In the genomic region with DNA sequence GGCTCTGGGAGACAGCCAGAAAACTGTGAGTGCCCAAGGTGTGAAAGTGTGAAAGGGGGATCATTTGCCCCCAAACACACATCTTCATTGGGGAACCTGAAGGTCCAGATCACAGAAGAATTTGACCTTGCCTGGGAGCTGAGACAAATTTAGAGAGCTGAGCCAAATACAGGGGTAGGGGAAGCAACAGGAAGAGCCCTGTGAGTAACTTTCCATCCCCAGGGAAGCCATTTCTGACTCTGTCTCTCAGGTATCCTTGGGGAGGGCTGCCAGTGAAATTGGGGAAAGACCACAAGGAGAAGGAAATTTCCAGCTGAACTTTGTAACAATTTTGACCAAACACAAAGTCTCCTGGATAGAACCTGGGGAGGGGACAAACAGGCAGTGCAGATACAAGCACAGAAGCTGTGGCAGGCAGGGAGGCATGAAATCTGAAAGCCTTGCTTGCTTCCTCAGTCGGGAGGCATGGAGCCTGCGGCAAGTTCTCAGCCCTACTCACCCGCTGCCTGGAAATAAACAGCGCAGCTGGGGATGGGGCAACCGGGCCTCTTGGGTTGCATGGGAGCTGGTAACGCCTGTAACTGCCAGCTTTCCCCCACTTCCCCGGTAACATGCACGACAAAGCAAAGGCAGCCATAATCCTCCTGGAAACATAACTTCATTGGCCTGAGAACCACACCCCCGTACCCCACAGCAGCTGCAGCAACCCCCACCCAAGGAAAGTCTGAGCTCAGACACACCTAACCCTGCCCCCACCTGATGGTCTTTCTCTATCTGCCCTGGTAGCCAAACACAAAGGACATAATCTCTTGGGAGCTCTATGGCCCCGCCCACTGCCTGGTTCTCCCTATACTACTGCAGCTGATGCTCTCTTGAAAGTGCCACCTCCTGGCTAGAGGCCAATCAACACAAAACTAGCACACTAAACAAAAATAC, we compare ENCODE assay signal across 15 cellular contexts. TPM values are rescaled to one million over a fixed set of nuclear protein-coding genes. Genes with fewer than 3 reads are reported as not detected.
A peak's percentile ranks its signal among the peaks of the same experiment; 100 is the strongest.
DNase-seq lines count a peak whose midpoint lies in the region; ATAC-seq, FAIRE-seq and TF ChIP-seq lines count a peak whose summit lies in the region.
"Had no signal": no experiment of that assay in that cellular context is flagged by ENCODE, and none has a peak within 500 bp of the region (broad histone marks: within the 10 kb centered on the region; RNA-seq: fewer than 3 reads in every experiment).

No MANE protein-coding gene starts in this region.

- peak overlapping the region; percentile 44; the same call in 1 of the 2 replicates for H3K18ac ChIP-seq in H1 (ENCODE audit: extremely low read depth, low read length)

- H2BK20ac ChIP-seq in H1 (ENCODE audit: low read length), result no peak overlapping the region

- no peak for FAIRE-seq in H1 (lab: Jason Lieb, UNC)
- FAIRE-seq: kidney had no signal

- H3K4ac ChIP-seq in H1 (replicated peaks; ENCODE audit: insufficient read length, low read depth, low read length), result no peak overlapping the region

- CTCF ChIA-PET in H1 (lab: Charles Lee; ENCODE audit: partially characterized antibody), result interaction anchor here (0.6 to 2.1 kb wide), 9 partner anchors 13 to 104 kb away, joined by 3 to 8 read pairs (median 5); no protein-coding TSS in a partner anchor

- no peak overlapping the region for H2AK5ac ChIP-seq in H1 (ENCODE audit: low read depth, low read length)

- TF ChIP-seq CTCF in H1 (IDR thresholded peaks at IDR 0.05; ENCODE audit: control extremely low read depth in 1 of 3, insufficient read depth in 1 of 3, low read depth in 1 of 3, low read length in 3 of 3) (no peak), psoas muscle (IDR thresholded peaks at IDR 0.05) (no peak)

- H3K23me2 ChIP-seq in H1 (ENCODE audit: low read depth, low read length), result no peaks in the 10 kb centered on the region

- TF ChIP-seq EP300 in H1 (IDR thresholded peaks at IDR 0.05; ENCODE audit: borderline replicate concordance in 1 of 2, low read depth in 2 of 2, low read length in 2 of 2), result no peak

- H3K27me3 Mint-ChIP-seq in activated T-cell treated with anti-CD3 and anti-CD28 coated beads, Interleukin-2, amount 50 U/mL, for 72 hours (ENCODE audit: low read depth), result no peaks in the 10 kb centered on the region
- no peaks in the 10 kb centered on the region for H3K27me3 Mint-ChIP-seq in activated T-cell treated with anti-CD3 and anti-CD28 coated beads, Interleukin-2, amount 50 U/mL, for 4 hours (ENCODE audit: low read depth)
- no peaks in the 10 kb centered on the region for H3K27me3 Mint-ChIP-seq in stimulated activated memory B cell treated with anti-CD40 and anti-IgM and Interleukin-4, amounts not matched to agents 10 μg/mL and 1 μg/mL and 100 μg/mL, for 72 hours
- H3K27me3 Mint-ChIP-seq: activated naive CD8-positive, alpha-beta T cell treated with anti-CD3 and anti-CD28 coated beads, Interleukin-2, amount 10 ng/mL, durations not matched to agents 7 days and 5 days had no signal

- 0 out of 2 replicates have a peak, but pooled peaks cover 3% of the 10 kb centered on the region for H3K79me1 ChIP-seq in H1 (ENCODE audit: low read depth, low read length)

- peak overlapping the region; percentile 25 for H3K27ac Mint-ChIP-seq in activated T-cell treated with anti-CD3 and anti-CD28 coated beads, Interleukin-2, amount 50 U/mL, for 72 hours
- no peak overlapping the region for H3K27ac Mint-ChIP-seq in stimulated activated memory B cell treated with anti-CD40 and anti-IgM and Interleukin-4, amounts not matched to agents 10 μg/mL and 1 μg/mL and 100 μg/mL, for 72 hours
- H3K27ac Mint-ChIP-seq: activated naive CD8-positive, alpha-beta T cell treated with anti-CD3 and anti-CD28 coated beads, Interleukin-2, amount 10 ng/mL, durations not matched to agents 7 days and 5 days; natural killer cell had no signal

- H2BK120ac ChIP-seq in H1 (replicated peaks; ENCODE audit: low read depth, low read length), result no peak overlapping the region

- no peak overlapping the region for H2AFZ ChIP-seq in H1 (ENCODE audit: low read length)

- H3K9me3 ChIP-seq in H1 (ENCODE audit: insufficient read depth in 2 of 2, low read depth in 1 of 2, low read length in 1 of 2) (no peaks in the 10 kb centered on the region), psoas muscle (peaks cover 52% of the 10 kb centered on the region)

- TF ChIP-seq POLR2A in H1 (IDR thresholded peaks at IDR 0.05; ENCODE audit: control extremely low read depth in 1 of 2, low read depth in 2 of 2, low read length in 2 of 2), result no peak

- POLR2A ChIA-PET in H1 (lab: Charles Lee; ENCODE audit: partially characterized antibody), result interaction anchor here (0.6 to 2.2 kb wide), 4 partner anchors 12 to 88 kb away, joined by 3 to 7 read pairs (median 4); a partner anchor contains a TSS

- H3K4me2 ChIP-seq in H1 (ENCODE audit: insufficient read depth in 1 of 2, low read depth in 2 of 2, low read length in 2 of 2), result peak overlapping the region; percentile 8 to 36; a peak in 2 of 4 replicates

- H2BK15ac ChIP-seq in H1 (ENCODE audit: low read length), result 0 out of 2 replicates have a peak overlapping the region, but pooled peaks have one; percentile 21

- no peak overlapping the region for H3K23ac ChIP-seq in H1 (ENCODE audit: insufficient read length)

- H3K4me3 Mint-ChIP-seq in activated T-cell treated with anti-CD3 and anti-CD28 coated beads, Interleukin-2, amount 50 U/mL, for 72 hours, result no peak overlapping the region
- no peak overlapping the region for H3K4me3 Mint-ChIP-seq in activated T-cell treated with anti-CD3 and anti-CD28 coated beads, Interleukin-2, amount 50 U/mL, for 4 hours
- H3K4me3 Mint-ChIP-seq in stimulated activated memory B cell treated with anti-CD40 and anti-IgM and Interleukin-4, amounts not matched to agents 10 μg/mL and 1 μg/mL and 100 μg/mL, for 72 hours, result no peak overlapping the region
- H3K4me3 Mint-ChIP-seq: activated naive CD8-positive, alpha-beta T cell treated with anti-CD3 and anti-CD28 coated beads, Interleukin-2, amount 10 ng/mL, durations not matched to agents 7 days and 5 days; natural killer cell had no signal

- no peak overlapping the region for H4K91ac ChIP-seq in H1 (replicated peaks; ENCODE audit: insufficient read length, low read length)

- DNase-seq in activated T-cell treated with anti-CD3 and anti-CD28 coated beads, Interleukin-2, amount 50 U/mL, for 72 hours, result no peak
- DNase-seq in activated T-cell treated with anti-CD3 and anti-CD28 coated beads, Interleukin-2, amount 50 U/mL, for 4 hours, result no peak
- peak; percentile 93 for DNase-seq in NCI-H345 (lab: John Stamatoyannopoulos, UW)
- no peak for DNase-seq in H1 (ENCODE audit: low read depth in 1 of 2, low spot score in 2 of 2)
- no peak for DNase-seq in psoas muscle
- DNase-seq in UCSD-AML1 (lab: John Stamatoyannopoulos, UW; ENCODE audit: unreplicated experiment), result no peak
- DNase-seq in GM19238 (ENCODE audit: insufficient read length, low spot score), result no peak
- DNase-seq: activated naive CD8-positive, alpha-beta T cell treated with anti-CD3 and anti-CD28 coated beads, Interleukin-2, amount 10 ng/mL, durations not matched to agents 7 days and 5 days; kidney; MG63; natural killer cell; spleen had no signal

- H3K9me3 Mint-ChIP-seq in activated T-cell treated with anti-CD3 and anti-CD28 coated beads, Interleukin-2, amount 50 U/mL, for 72 hours, result peaks cover 14 to 18% of the 10 kb centered on the region in 2 donors
- H3K9me3 Mint-ChIP-seq in activated T-cell treated with anti-CD3 and anti-CD28 coated beads, Interleukin-2, amount 50 U/mL, for 4 hours, result peaks cover 33% of the 10 kb centered on the region
- peaks cover 31% of the 10 kb centered on the region for H3K9me3 Mint-ChIP-seq in stimulated activated memory B cell treated with anti-CD40 and anti-IgM and Interleukin-4, amounts not matched to agents 10 μg/mL and 1 μg/mL and 100 μg/mL, for 72 hours

- no peaks in the 10 kb centered on the region for H3K36me3 ChIP-seq in H1 (ENCODE audit: control insufficient read depth in 2 of 4, insufficient read depth in 4 of 4, low read length in 3 of 4)
- peaks cover 2 to 61% of the 10 kb centered on the region in 2 donors for H3K36me3 ChIP-seq in psoas muscle (ENCODE audit: insufficient read depth in 1 of 2, low read depth in 1 of 2)

- no peak for TF ChIP-seq RAD21 in H1 (IDR thresholded peaks at IDR 0.05 in 1 of 2, conservative IDR thresholded peaks at IDR 0.05 in 1 of 2; ENCODE audit: low read depth in 2 of 2, low read length in 2 of 2)

- H3K4me1 Mint-ChIP-seq in activated T-cell treated with anti-CD3 and anti-CD28 coated beads, Interleukin-2, amount 50 U/mL, for 72 hours (ENCODE audit: low read depth), result peaks cover 19% of the 10 kb centered on the region
- peaks cover 12% of the 10 kb centered on the region for H3K4me1 Mint-ChIP-seq in activated T-cell treated with anti-CD3 and anti-CD28 coated beads, Interleukin-2, amount 50 U/mL, for 4 hours (ENCODE audit: low read depth)
- H3K4me1 Mint-ChIP-seq in stimulated activated memory B cell treated with anti-CD40 and anti-IgM and Interleukin-4, amounts not matched to agents 10 μg/mL and 1 μg/mL and 100 μg/mL, for 72 hours, result peaks cover 48% of the 10 kb centered on the region

- peak overlapping the region; percentile 47; the same call in 1 of the 2 replicates for H3K27ac ChIP-seq in H1 (ENCODE audit: low read depth, low read length)
- no peak overlapping the region for H3K27ac ChIP-seq in psoas muscle
- H3K27ac ChIP-seq: spleen had no signal

- H3K27me3 ChIP-seq in H1 (replicated peaks in 1 of 4; ENCODE audit: control insufficient read depth in 3 of 4, extremely low read depth in 1 of 4, insufficient read depth in 3 of 4, low read length in 3 of 4) (no peaks in the 10 kb centered on the region), psoas muscle (ENCODE audit: insufficient read depth in 3 of 3, low read length in 2 of 3) (no peaks in the 10 kb centered on the region)
- H3K27me3 ChIP-seq: MG63, spleen had no signal

- no peak overlapping the region for H4K8ac ChIP-seq in H1 (ENCODE audit: extremely low read depth, insufficient read depth, low read length)

- H2BK12ac ChIP-seq in H1 (ENCODE audit: low read depth, low read length), result 0 out of 2 replicates have a peak overlapping the region, but pooled peaks have one; percentile 27

- no peak overlapping the region; a peak in 1 of 8 replicates for H3K4me3 ChIP-seq in H1 (ENCODE audit: extremely low read depth in 1 of 4, insufficient read depth in 2 of 4, low read depth in 3 of 4, low read length in 4 of 4)
- no peak overlapping the region for H3K4me3 ChIP-seq in psoas muscle
- H3K4me3 ChIP-seq: MG63, spleen had no signal

- intact Hi-C loops in psoas muscle (cut with DNase I), result no loop called here

- H4K5ac ChIP-seq in H1 (ENCODE audit: insufficient read length, low read depth, low read length), result no peak overlapping the region

- no peak overlapping the region; the same call in 1 of the 2 replicates for H2BK5ac ChIP-seq in H1 (ENCODE audit: low read depth, low read length)

- 86% methylated on average over 10 of the region's 10 CpGs; no CpG with 5 or more reads in 1 of the 2 experiments for WGBS in H1 (ENCODE audit: extremely low coverage in 1 of 2, insufficient coverage in 1 of 2, insufficient read length in 1 of 2, insufficient replicate concordance in 2 of 2, low coverage in 1 of 2, low lambda C conversion rate in 2 of 2, missing lambda C conversion rate in 1 of 2), 2 experiments
- 77 to 88% (median 82%) methylated on average over 10 of the region's 10 CpGs for WGBS in psoas muscle, 3 donors

- peaks cover 0 to 69% of the 10 kb centered on the region in 2 experiments; a peak in 2 of 4 replicates for H3K79me2 ChIP-seq in H1 (ENCODE audit: control insufficient read depth in 1 of 2, insufficient read depth in 2 of 2, low read length in 2 of 2)

- H3K36me3 Mint-ChIP-seq in activated T-cell treated with anti-CD3 and anti-CD28 coated beads, Interleukin-2, amount 50 U/mL, for 72 hours (ENCODE audit: insufficient read depth in 2 of 2), result peaks cover 20 to 27% of the 10 kb centered on the region in 2 donors
- peaks cover 37% of the 10 kb centered on the region for H3K36me3 Mint-ChIP-seq in activated T-cell treated with anti-CD3 and anti-CD28 coated beads, Interleukin-2, amount 50 U/mL, for 4 hours (ENCODE audit: insufficient read depth)
- peaks cover 68% of the 10 kb centered on the region for H3K36me3 Mint-ChIP-seq in stimulated activated memory B cell treated with anti-CD40 and anti-IgM and Interleukin-4, amounts not matched to agents 10 μg/mL and 1 μg/mL and 100 μg/mL, for 72 hours

- H3K4me1 ChIP-seq in H1 (replicated peaks in 1 of 4; ENCODE audit: control insufficient read depth in 3 of 4, insufficient read depth in 4 of 4, low read length in 3 of 4) (peaks cover 0 to 11% (median 3%) of the 10 kb centered on the region in 4 experiments; a peak in 3 of 7 replicates), psoas muscle (no peaks in the 10 kb centered on the region)

- no peak for ATAC-seq in activated T-cell treated with anti-CD3 and anti-CD28 coated beads, Interleukin-2, amount 50 U/mL, for 72 hours (replicated peaks in 1 of 2)
- no peak for ATAC-seq in activated T-cell treated with anti-CD3 and anti-CD28 coated beads, Interleukin-2, amount 50 U/mL, for 4 hours
- ATAC-seq in psoas muscle, result peak in 3 of 4 donors; percentile 24 to 34 (median 25)
- no peak for ATAC-seq in stimulated activated memory B cell treated with anti-CD40 and anti-IgM and Interleukin-4, amounts not matched to agents 10 μg/mL and 1 μg/mL and 100 μg/mL, for 72 hours
- ATAC-seq: natural killer cell had no signal

- no peak overlapping the region for H3K56ac ChIP-seq in H1 (replicated peaks; ENCODE audit: insufficient read length, low read depth, low read length)

- peak overlapping the region in 2 of 4 experiments; percentile 21 to 25; a peak in 1 of 7 replicates for H3K9ac ChIP-seq in H1 (replicated peaks in 1 of 4; ENCODE audit: extremely low read depth in 1 of 4, low read depth in 3 of 4, low read length in 3 of 4)

- no peak overlapping the region for H3K14ac ChIP-seq in H1 (ENCODE audit: insufficient read length)

- H4K20me1 ChIP-seq in H1 (replicated peaks in 1 of 2; ENCODE audit: control insufficient read depth in 1 of 2, insufficient read depth in 2 of 2, low read length in 2 of 2), result peaks cover 0 to 4% of the 10 kb centered on the region in 2 experiments

RNA-seq across cellular contexts. Expression of a gene that starts 31.4 kb away (rescaled TPM):
- 10 to 100 TPM; 46.8 to 48.1 TPM for total RNA-seq in activated T-cell treated with anti-CD3 and anti-CD28 coated beads, Interleukin-2, amount 50 U/mL, for 72 hours
- total RNA-seq in activated T-cell treated with anti-CD3 and anti-CD28 coated beads, Interleukin-2, amount 50 U/mL, for 4 hours, result 10 to 100 TPM; 32.7 to 37.8 (median 37.4) TPM
- 28.9 and 33.6 TPM in 2 replicates for total RNA-seq in H1 (2021; fragmentation: NEBNext Ultra II Directional; extraction: Animal tissue kit (Norgen Biotek cat#: 25700))
- polyA plus RNA-seq in H1 (2011; rRNA removed), result 5.9 and 10.9 TPM in 2 replicates
- 19.3 TPM for polyA plus RNA-seq in H1 (2011; cell fraction: cytosol; rRNA removed)
- polyA plus RNA-seq in H1 (2011; cell fraction: nucleus; rRNA removed), result 6.2 TPM
- 22.1 to 33.2 TPM (median 24.8 TPM) in 4 replicates for polyA plus RNA-seq in H1 (2012, experiment 1 of 2)
- 4.6 TPM for polyA plus RNA-seq in H1 (2012, experiment 2 of 2)
- 35.9 TPM for polyA plus RNA-seq in H1 (2013, experiment 1 of 2)
- 33.8 TPM for polyA plus RNA-seq in H1 (2013, experiment 2 of 2)
- polyA minus RNA-seq in H1 (2011; rRNA and poly(A)+ RNA removed), result 8.2 and 8.4 TPM in 2 replicates
- polyA minus RNA-seq in H1 (2011; cell fraction: cytosol; rRNA and poly(A)+ RNA removed), result 9.7 TPM
- polyA minus RNA-seq in H1 (2011; cell fraction: nucleus; rRNA and poly(A)+ RNA removed), result 17.0 TPM
- 10 to 100 TPM in 3 of 4 donors, 1 to 10 TPM in 1; 9.6 to 45.1 (median 20.0) TPM for total RNA-seq in psoas muscle
- polyA plus RNA-seq in psoas muscle, result 10 to 100 TPM; 16.3 to 29.2 (median 26.2) TPM

RNA-seq across cellular contexts. Expression of a gene that starts 36.9 kb away (rescaled TPM):
- total RNA-seq in activated T-cell treated with anti-CD3 and anti-CD28 coated beads, Interleukin-2, amount 50 U/mL, for 72 hours, result not detected
- total RNA-seq in activated T-cell treated with anti-CD3 and anti-CD28 coated beads, Interleukin-2, amount 50 U/mL, for 4 hours, result not detected
- total RNA-seq in H1 (2021; fragmentation: NEBNext Ultra II Directional; extraction: Animal tissue kit (Norgen Biotek cat#: 25700)), result 1.2 and 2.4 TPM in 2 replicates
- polyA plus RNA-seq in H1 (2011; rRNA removed), result 5.0 and 7.5 TPM in 2 replicates
- polyA plus RNA-seq in H1 (2011; cell fraction: cytosol; rRNA removed), result 5.8 TPM
- polyA plus RNA-seq in H1 (2011; cell fraction: nucleus; rRNA removed), result 16.3 TPM
- 2.2 to 3.4 TPM (median 2.7 TPM) in 4 replicates for polyA plus RNA-seq in H1 (2012, experiment 1 of 2)
- polyA plus RNA-seq in H1 (2012, experiment 2 of 2), result 3.0 TPM
- polyA plus RNA-seq in H1 (2013, experiment 1 of 2), result 1.6 TPM
- 1.8 TPM for polyA plus RNA-seq in H1 (2013, experiment 2 of 2)
- 7.8 and 10.5 TPM in 2 replicates for polyA minus RNA-seq in H1 (2011; rRNA and poly(A)+ RNA removed)
- 2.3 TPM for polyA minus RNA-seq in H1 (2011; cell fraction: cytosol; rRNA and poly(A)+ RNA removed)
- polyA minus RNA-seq in H1 (2011; cell fraction: nucleus; rRNA and poly(A)+ RNA removed), result 7.8 TPM
- 100 to 1,000 TPM; 517 to 907 (median 611) TPM for total RNA-seq in psoas muscle
- polyA plus RNA-seq in psoas muscle, result 1,000 to 10,000 TPM in 1 of 3 donors, 100 to 1,000 TPM in 2; 606 to 1,358 (median 830) TPM
- total RNA-seq: activated CD8-positive, alpha-beta memory T cell treated with anti-CD3 and anti-CD28 coated beads for 36 hours; activated naive CD8-positive, alpha-beta T cell treated with anti-CD3 and anti-CD28 coated beads, Interleukin-2, amount 10 ng/mL, durations not matched to agents 7 days and 5 days; Daoy; natural killer cell had no signal

Comparison
In these comparisons a context has a peak if more than half of its experiments do, and no peak if none do; other contexts are left out.
1. ATAC-seq: peak in psoas muscle (3 of 4); none in activated T-cell treated with anti-CD3 and anti-CD28 coated beads, Interleukin-2, amount 50 U/mL, for 72 hours (0 of 2), activated T-cell treated with anti-CD3 and anti-CD28 coated beads, Interleukin-2, amount 50 U/mL, for 4 hours (0 of 2) and stimulated activated memory B cell treated with anti-CD40 and anti-IgM and Interleukin-4, amounts not matched to agents 10 μg/mL and 1 μg/mL and 100 μg/mL, for 72 hours (single experiment).
2. RNA of a gene that starts 36.9 kb away (total RNA-seq): 517 to 907 TPM in psoas muscle; 1.2 to 2.4 TPM in H1, not detected in activated T-cell treated with anti-CD3 and anti-CD28 coated beads, Interleukin-2, amount 50 U/mL, for 72 hours and not detected in activated T-cell treated with anti-CD3 and anti-CD28 coated beads, Interleukin-2, amount 50 U/mL, for 4 hours; every median in the first group is over 100 times any median in the second.